ENCODE assay signal across 8 cellular contexts in the genomic region with DNA sequence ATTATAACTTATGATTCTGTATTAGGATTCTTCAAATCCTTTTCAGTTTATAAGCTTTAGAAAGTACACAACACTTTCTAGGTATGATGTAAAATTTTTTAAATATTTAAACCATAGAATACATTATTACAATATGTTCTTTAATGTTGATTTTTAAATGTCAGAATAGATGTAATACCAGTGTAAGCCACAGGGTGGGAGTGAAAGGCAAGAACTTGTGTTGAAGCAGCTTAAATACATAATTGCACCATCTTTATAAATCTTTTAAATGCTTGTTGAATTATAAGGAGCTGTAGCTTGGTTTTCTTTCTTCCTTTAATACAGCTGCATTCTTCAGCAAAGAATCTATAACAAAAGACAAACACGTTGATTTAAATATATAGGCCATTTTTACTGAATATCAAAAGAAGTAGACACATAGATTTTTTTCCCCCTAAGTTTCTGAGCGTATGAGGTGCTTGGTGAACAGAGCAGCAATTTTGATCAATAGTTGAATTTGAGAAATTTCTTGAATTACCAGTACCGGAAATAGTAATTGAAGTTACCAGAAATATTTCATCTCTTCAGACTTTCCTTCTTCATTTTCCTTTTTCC.
DNase-seq lines count a peak whose midpoint lies in the region; ATAC-seq and TF ChIP-seq lines count a peak whose summit lies in the region.

No MANE protein-coding gene starts in this region.

- TF ChIP-seq POLR2A in GM18505 (IDR thresholded peaks at IDR 0.05; ENCODE audit: borderline replicate concordance, extremely low read depth, insufficient read depth, insufficient read length), result no peak

- H3K36me3 ChIP-seq in BJ (ENCODE audit: control insufficient read depth, insufficient read depth, low read length), result 0 out of 2 replicates have a peak, but pooled peaks cover 1% of the 10 kb centered on the region

- no peaks in the 10 kb centered on the region for H3K27me3 ChIP-seq in BJ (ENCODE audit: control insufficient read depth, insufficient read depth, low read length)

- CTCF ChIA-PET in BJ (lab: Yijun Ruan, JAX), result interaction anchor here (0.6 to 1.8 kb wide), 9 partner anchors 9 to 53 kb away, joined by 3 to 14 read pairs (median 5); no protein-coding TSS in a partner anchor

- peak; percentile 54 for TF ChIP-seq CTCF in BJ (IDR thresholded peaks at IDR 0.05; ENCODE audit: insufficient read depth, low read depth, low read length)

- POLR2A ChIA-PET in BJ (lab: Charles Lee), result no interaction called here

- DNase-seq in BJ (ENCODE audit: low read depth), result no peak
- peak; percentile 66 for DNase-seq in HT-29 (ENCODE audit: low spot score)
- DNase-seq in fibroblast of the conjunctiva (ENCODE audit: low read depth), result peak; percentile 44
- peak; percentile 41 for DNase-seq in smooth muscle cell of the brain vasculature (ENCODE audit: low read depth, low spot score)
- DNase-seq in epidermal melanocyte (ENCODE audit: insufficient read length, low spot score), result no peak

- no peak overlapping the region for H3K4me3 ChIP-seq in BJ (ENCODE audit: low read depth, low read length)

- ATAC-seq in GM18505 (IDR thresholded peaks at IDR 0.05; ENCODE audit: unreplicated experiment) (peak; percentile 50), SK-N-SH treated with all-trans-retinoic acid at 6 μM for 48 hours (peak; percentile 54; the same call in 1 of the 3 replicates), HG03025 (IDR thresholded peaks at IDR 0.05; ENCODE audit: low FRiP score, unreplicated experiment) (no peak)

TF ChIP-seq in SK-N-SH treated with all-trans-retinoic acid at 6 μM for 48 hours, 23 proteins besides CTCF, POLR2A, EP300 and RAD21:
- TF ChIP-seq, protein P1, sequence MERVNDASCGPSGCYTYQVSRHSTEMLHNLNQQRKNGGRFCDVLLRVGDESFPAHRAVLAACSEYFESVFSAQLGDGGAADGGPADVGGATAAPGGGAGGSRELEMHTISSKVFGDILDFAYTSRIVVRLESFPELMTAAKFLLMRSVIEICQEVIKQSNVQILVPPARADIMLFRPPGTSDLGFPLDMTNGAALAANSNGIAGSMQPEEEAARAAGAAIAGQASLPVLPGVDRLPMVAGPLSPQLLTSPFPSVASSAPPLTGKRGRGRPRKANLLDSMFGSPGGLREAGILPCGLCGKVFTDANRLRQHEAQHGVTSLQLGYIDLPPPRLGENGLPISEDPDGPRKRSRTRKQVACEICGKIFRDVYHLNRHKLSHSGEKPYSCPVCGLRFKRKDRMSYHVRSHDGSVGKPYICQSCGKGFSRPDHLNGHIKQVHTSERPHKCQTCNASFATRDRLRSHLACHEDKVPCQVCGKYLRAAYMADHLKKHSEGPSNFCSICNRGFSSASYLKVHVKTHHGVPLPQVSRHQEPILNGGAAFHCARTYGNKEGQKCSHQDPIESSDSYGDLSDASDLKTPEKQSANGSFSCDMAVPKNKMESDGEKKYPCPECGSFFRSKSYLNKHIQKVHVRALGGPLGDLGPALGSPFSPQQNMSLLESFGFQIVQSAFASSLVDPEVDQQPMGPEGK (CRISPR knock-in tag; IDR thresholded peaks at IDR 0.05; ENCODE audit: borderline replicate concordance), result no peak
- TF ChIP-seq GLIS3 (CRISPR knock-in tag; IDR thresholded peaks at IDR 0.05) (no peak), TOX (CRISPR knock-in tag; IDR thresholded peaks at IDR 0.05; ENCODE audit: borderline replicate concordance) (no peak), ESRRG (CRISPR knock-in tag; IDR thresholded peaks at IDR 0.05) (no peak), ZC3H10 (CRISPR knock-in tag; IDR thresholded peaks at IDR 0.05) (no peak), SNAI2 (CRISPR knock-in tag; IDR thresholded peaks at IDR 0.05) (no peak), CSDC2 (CRISPR knock-in tag; IDR thresholded peaks at IDR 0.05) (no peak), ZNF8 (CRISPR knock-in tag; IDR thresholded peaks at IDR 0.05) (no peak), ZFP3 (CRISPR knock-in tag; IDR thresholded peaks at IDR 0.05) (no peak), ISL1 (CRISPR knock-in tag; IDR thresholded peaks at IDR 0.05) (no peak), ZNF70 (CRISPR knock-in tag; IDR thresholded peaks at IDR 0.05) (no peak), ZNF565 (CRISPR knock-in tag; conservative IDR thresholded peaks at IDR 0.05; ENCODE audit: low read depth) (no peak), ARNTL (CRISPR knock-in tag; IDR thresholded peaks at IDR 0.05; ENCODE audit: borderline replicate concordance, low read depth) (no peak)
- TF ChIP-seq, protein P2, sequence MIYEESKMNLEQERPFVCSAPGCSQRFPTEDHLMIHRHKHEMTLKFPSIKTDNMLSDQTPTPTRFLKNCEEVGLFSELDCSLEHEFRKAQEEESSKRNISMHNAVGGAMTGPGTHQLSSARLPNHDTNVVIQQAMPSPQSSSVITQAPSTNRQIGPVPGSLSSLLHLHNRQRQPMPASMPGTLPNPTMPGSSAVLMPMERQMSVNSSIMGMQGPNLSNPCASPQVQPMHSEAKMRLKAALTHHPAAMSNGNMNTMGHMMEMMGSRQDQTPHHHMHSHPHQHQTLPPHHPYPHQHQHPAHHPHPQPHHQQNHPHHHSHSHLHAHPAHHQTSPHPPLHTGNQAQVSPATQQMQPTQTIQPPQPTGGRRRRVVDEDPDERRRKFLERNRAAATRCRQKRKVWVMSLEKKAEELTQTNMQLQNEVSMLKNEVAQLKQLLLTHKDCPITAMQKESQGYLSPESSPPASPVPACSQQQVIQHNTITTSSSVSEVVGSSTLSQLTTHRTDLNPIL (CRISPR knock-in tag; IDR thresholded peaks at IDR 0.05; ENCODE audit: low read depth), result no peak
- TF ChIP-seq, protein P3, sequence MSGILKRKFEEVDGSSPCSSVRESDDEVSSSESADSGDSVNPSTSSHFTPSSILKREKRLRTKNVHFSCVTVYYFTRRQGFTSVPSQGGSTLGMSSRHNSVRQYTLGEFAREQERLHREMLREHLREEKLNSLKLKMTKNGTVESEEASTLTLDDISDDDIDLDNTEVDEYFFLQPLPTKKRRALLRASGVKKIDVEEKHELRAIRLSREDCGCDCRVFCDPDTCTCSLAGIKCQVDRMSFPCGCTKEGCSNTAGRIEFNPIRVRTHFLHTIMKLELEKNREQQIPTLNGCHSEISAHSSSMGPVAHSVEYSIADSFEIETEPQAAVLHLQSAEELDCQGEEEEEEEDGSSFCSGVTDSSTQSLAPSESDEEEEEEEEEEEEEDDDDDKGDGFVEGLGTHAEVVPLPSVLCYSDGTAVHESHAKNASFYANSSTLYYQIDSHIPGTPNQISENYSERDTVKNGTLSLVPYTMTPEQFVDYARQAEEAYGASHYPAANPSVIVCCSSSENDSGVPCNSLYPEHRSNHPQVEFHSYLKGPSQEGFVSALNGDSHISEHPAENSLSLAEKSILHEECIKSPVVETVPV (CRISPR knock-in tag; IDR thresholded peaks at IDR 0.05), result no peak
- TF ChIP-seq, protein P4, sequence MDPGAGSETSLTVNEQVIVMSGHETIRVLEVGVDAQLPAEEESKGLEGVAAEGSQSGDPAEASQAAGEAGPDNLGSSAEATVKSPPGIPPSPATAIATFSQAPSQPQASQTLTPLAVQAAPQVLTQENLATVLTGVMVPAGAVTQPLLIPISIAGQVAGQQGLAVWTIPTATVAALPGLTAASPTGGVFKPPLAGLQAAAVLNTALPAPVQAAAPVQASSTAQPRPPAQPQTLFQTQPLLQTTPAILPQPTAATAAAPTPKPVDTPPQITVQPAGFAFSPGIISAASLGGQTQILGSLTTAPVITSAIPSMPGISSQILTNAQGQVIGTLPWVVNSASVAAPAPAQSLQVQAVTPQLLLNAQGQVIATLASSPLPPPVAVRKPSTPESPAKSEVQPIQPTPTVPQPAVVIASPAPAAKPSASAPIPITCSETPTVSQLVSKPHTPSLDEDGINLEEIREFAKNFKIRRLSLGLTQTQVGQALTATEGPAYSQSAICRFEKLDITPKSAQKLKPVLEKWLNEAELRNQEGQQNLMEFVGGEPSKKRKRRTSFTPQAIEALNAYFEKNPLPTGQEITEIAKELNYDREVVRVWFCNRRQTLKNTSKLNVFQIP (CRISPR knock-in tag; IDR thresholded peaks at IDR 0.05; ENCODE audit: borderline replicate concordance, low read depth), result no peak
TF ChIP-seq in SK-N-SH treated with all-trans-retinoic acid at 6 μM for 48 hours: peak in this region for 0.

Comparison
In these comparisons a context has a peak if more than half of its experiments do, and no peak if none do; other contexts are left out.
1. DNase-seq: peak in HT-29 (single experiment), fibroblast of the conjunctiva (single experiment) and smooth muscle cell of the brain vasculature (single experiment); none in BJ (single experiment) and epidermal melanocyte (single experiment).